ENCODE assay signal across 8 cellular contexts in genomic region chr5:56412601-56413379, GRCh38.
DNase-seq lines count a peak whose midpoint lies in the region; ATAC-seq and TF ChIP-seq lines count a peak whose summit lies in the region.

No MANE protein-coding gene starts in this region.

- POLR2A ChIA-PET in OCI-LY7 (lab: Charles Lee) = interaction anchor here (0.7 to 1.9 kb wide), 10 partner anchors 10 to 426 kb away, joined by 3 to 12 read pairs (median 4); no protein-coding TSS in a partner anchor
- POLR2A ChIA-PET in A673 (lab: Charles Lee; ENCODE audit: low non-redundant PET) = no interaction called here

- H3K4me3 ChIP-seq in OCI-LY7 (ENCODE audit: low read depth, low read length, poor library complexity, severe bottlenecking) (peak overlapping the region; percentile 58), A673 (ENCODE audit: low read depth, low read length, poor library complexity, severe bottlenecking) (no peak overlapping the region)

- H3K4me2 ChIP-seq in OCI-LY7 (ENCODE audit: low read length) = peak overlapping the region; percentile 81

- no peaks in the 10 kb centered on the region for H4K20me1 ChIP-seq in OCI-LY7 (ENCODE audit: insufficient read depth, low read length)

- no peaks in the 10 kb centered on the region for H3K9me2 ChIP-seq in OCI-LY7 (ENCODE audit: insufficient read depth, low read length)

- TF ChIP-seq CTCF in OCI-LY7 (conservative IDR thresholded peaks at IDR 0.05; ENCODE audit: low read length) = no peak
- TF ChIP-seq CTCF in A673 (conservative IDR thresholded peaks at IDR 0.05; ENCODE audit: low read depth, low read length) = no peak

- H3K27me3 ChIP-seq in A673 (replicated peaks; ENCODE audit: insufficient read depth, low read depth, low read length, poor library complexity) = no peaks in the 10 kb centered on the region

- H3K4me1 ChIP-seq in OCI-LY7 (ENCODE audit: insufficient read depth, low read length, poor library complexity, severe bottlenecking) (peaks cover 50% of the 10 kb centered on the region), A673 (ENCODE audit: insufficient read depth, low read length, poor library complexity, severe bottlenecking) (peaks cover 33% of the 10 kb centered on the region)

- ATAC-seq in GM19023 (IDR thresholded peaks at IDR 0.05; ENCODE audit: unreplicated experiment) = peak; percentile 86
- peak; percentile 87 for ATAC-seq in HG02885 (IDR thresholded peaks at IDR 0.05; ENCODE audit: poor library complexity, unreplicated experiment)
- ATAC-seq in left ventricle myocardium superior = peak; percentile 64

- H3K36me3 ChIP-seq in OCI-LY7 (ENCODE audit: insufficient read depth, low read length) (no peaks in the 10 kb centered on the region; the same call in 1 of the 2 replicates), A673 (ENCODE audit: insufficient read depth, low read length, poor library complexity, severe bottlenecking) (no peaks in the 10 kb centered on the region)

- peak; percentile 85 for DNase-seq in OCI-LY7 (ENCODE audit: low spot score)
- peak; percentile 53 for DNase-seq in left ventricle myocardium superior
- DNase-seq in 8988T = no peak
- no peak for DNase-seq in NCI-H146 (lab: John Stamatoyannopoulos, UW)
- DNase-seq in SW 1271 (lab: John Stamatoyannopoulos, UW) = no peak
- no peak for DNase-seq in A673 (ENCODE audit: low spot score)

- peak overlapping the region; percentile 84 for H3K27ac ChIP-seq in OCI-LY7 (ENCODE audit: low read depth, low read length, poor library complexity, severe bottlenecking)
- no peak overlapping the region for H3K27ac ChIP-seq in A673 (ENCODE audit: low read depth, low read length, poor library complexity, severe bottlenecking)

- H3K9me3 ChIP-seq in OCI-LY7 (ENCODE audit: low read length) = no peaks in the 10 kb centered on the region
- no peaks in the 10 kb centered on the region for H3K9me3 ChIP-seq in A673 (ENCODE audit: low read depth, low read length, poor library complexity, severe bottlenecking)

- no TSS peak for BruUV-seq in OCI-LY7 (replicated peaks; lab: Mats Ljungman, UMichigan)
- no TSS peak for BruUV-seq in A673 (replicated peaks; lab: Mats Ljungman, UMichigan)

- no peaks in the 10 kb centered on the region for H3K79me2 ChIP-seq in OCI-LY7 (ENCODE audit: insufficient read depth, low read depth, low read length)

- intact Hi-C loops in OCI-LY7 (cut with micrococcal nuclease; ENCODE audit: unreplicated experiment) = loop anchor here (5.0 kb wide), 1 partner anchor 260 kb away; no protein-coding TSS in a partner anchor
- intact Hi-C loops in left ventricle myocardium superior (cut with micrococcal nuclease) = no loop called here
- intact Hi-C loops in A673 (cut with micrococcal nuclease; ENCODE audit: unreplicated experiment) = no loop called here

- CTCF ChIA-PET in OCI-LY7 (lab: Charles Lee; ENCODE audit: unreplicated experiment) = interaction anchor here (0.5 to 0.9 kb wide), 2 partner anchors 70 to 324 kb away, joined by 3 read pairs; no protein-coding TSS in a partner anchor
- CTCF ChIA-PET in A673 (lab: Charles Lee) = no interaction called here

- H2AFZ ChIP-seq in OCI-LY7 (ENCODE audit: low read length) = peak overlapping the region; percentile 96

Comparison
In these comparisons a context has a peak if more than half of its experiments do, and no peak if none do; other contexts are left out.
1. DNase-seq: peak in OCI-LY7 (single experiment) and left ventricle myocardium superior (single experiment); none in 8988T (single experiment), NCI-H146 (single experiment), SW 1271 (0 of 2) and A673 (single experiment).
2. Peak in every context shown above with its lines, with median percentiles within 50 percentile points of each other: ATAC-seq.